Comparison of ENCODE assay signal across 1 cellular context in genomic region chr11:2293396-2294339, GRCh38.
TF ChIP-seq lines count a peak whose summit lies in the region.

No MANE protein-coding gene starts in this region.

TF ChIP-seq in Ishikawa, 13 proteins besides CTCF, POLR2A, EP300 and RAD21 (continued from another document):
- TF ChIP-seq REST (IDR thresholded peaks at IDR 0.05; ENCODE audit: low read depth): no peak
- TF ChIP-seq MAX (IDR thresholded peaks at IDR 0.05): no peak
- no peak for TF ChIP-seq YY1 (IDR thresholded peaks at IDR 0.05; ENCODE audit: low read depth)
- TF ChIP-seq USF1 (IDR thresholded peaks at IDR 0.05): no peak
